Comparison of ENCODE assay signal across 16 cellular contexts in the genomic region with DNA sequence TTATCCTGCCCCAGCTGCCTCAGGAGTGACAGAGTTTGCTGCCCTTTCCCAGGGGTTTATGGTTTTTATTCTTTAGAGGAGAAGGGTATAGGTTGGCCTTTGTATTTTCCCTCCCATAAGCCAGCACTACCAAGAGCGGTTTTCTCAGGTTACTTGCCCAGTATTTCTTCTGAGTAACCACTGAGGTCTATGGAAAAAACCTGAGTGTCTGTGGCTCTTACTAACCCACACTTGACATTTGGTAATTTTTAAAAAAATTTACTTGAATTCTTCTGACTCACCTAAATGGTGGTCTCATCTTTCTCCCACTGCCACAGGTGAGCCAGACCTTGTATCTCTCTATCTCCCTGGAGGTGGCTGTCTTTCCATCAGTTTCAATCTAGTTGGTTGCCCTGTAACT. TPM values are rescaled to one million over a fixed set of nuclear protein-coding genes. Genes with fewer than 3 reads are reported as not detected.
DNase-seq lines count a peak whose midpoint lies in the region; ATAC-seq and TF ChIP-seq lines count a peak whose summit lies in the region.
"Had no signal": no experiment of that assay in that cellular context is flagged by ENCODE, and none has a peak within 500 bp of the region (broad histone marks: within the 10 kb centered on the region; RNA-seq: fewer than 3 reads in every experiment).

No MANE protein-coding gene starts in this region.

- H3K9ac ChIP-seq in trophoblast cell (ENCODE audit: low read length), result no peak overlapping the region
- H3K9ac ChIP-seq: BLaER1 treated with 17β-estradiol and CSF1 and Interleukin-3, amounts not matched to agents 10 nM and 100 nM had no signal

- no peak overlapping the region for H3K18ac ChIP-seq in trophoblast cell (ENCODE audit: low read length)

- peaks cover 9% of the 10 kb centered on the region for H3K79me1 ChIP-seq in trophoblast cell (ENCODE audit: low read length)

- H3K9me3 ChIP-seq in CD4-positive, CD25-positive, alpha-beta regulatory T cell (ENCODE audit: control insufficient read depth in 2 of 2, low read length in 2 of 2), result no peaks in the 10 kb centered on the region
- no peaks in the 10 kb centered on the region for H3K9me3 ChIP-seq in CD4-positive, alpha-beta memory T cell (ENCODE audit: control insufficient read depth in 1 of 2, low read length in 2 of 2)
- H3K9me3 ChIP-seq in trophoblast cell (ENCODE audit: insufficient read depth, low read depth, low read length), result no peaks in the 10 kb centered on the region
- H3K9me3 ChIP-seq: BLaER1 treated with 17β-estradiol and CSF1 and Interleukin-3, amounts not matched to agents 10 nM and 100 nM; Peyer's patch had no signal

- CTCF ChIA-PET in CD4-positive, alpha-beta memory T cell (lab: Charles Lee; ENCODE audit: partially characterized antibody), result interaction anchor here (3.8 to 25.3 kb wide), 2 partner anchors 22 to 58 kb away, joined by 15 to 680 read pairs; no protein-coding TSS in a partner anchor

- H3K27ac Mint-ChIP-seq in CD4-positive, CD25-positive, alpha-beta regulatory T cell, result peak overlapping the region; percentile 71 to 97 (median 93)
- H3K27ac Mint-ChIP-seq in CD4-positive, alpha-beta memory T cell, result peak overlapping the region; percentile 84 to 99 (median 97)
- peak overlapping the region; percentile 85 for H3K27ac Mint-ChIP-seq in activated T-helper 1 cell treated with anti-CD3 and anti-CD28 coated beads, Interleukin-12 subunit alpha, Interleukin-12 subunit beta, Interleukin-2, Interleukin-4 antibody, amounts not matched to agents 30 ng/mL and 10 ng/mL and 1 ng/mL, durations not matched to agents 14 hours and 24 hours and 36 hours
- no peak overlapping the region for H3K27ac Mint-ChIP-seq in type B pancreatic cell
- H3K27ac Mint-ChIP-seq: WTC11 had no signal

- no peak overlapping the region for H3K23ac ChIP-seq in trophoblast cell (ENCODE audit: low read length)

- peaks cover 36% of the 10 kb centered on the region for H3K36me3 Mint-ChIP-seq in CD4-positive, CD25-positive, alpha-beta regulatory T cell
- H3K36me3 Mint-ChIP-seq in CD4-positive, alpha-beta memory T cell, result peaks cover 44 to 55% of the 10 kb centered on the region in 2 donors
- peaks cover 63% of the 10 kb centered on the region for H3K36me3 Mint-ChIP-seq in activated T-helper 1 cell treated with anti-CD3 and anti-CD28 coated beads, Interleukin-12 subunit alpha, Interleukin-12 subunit beta, Interleukin-2, Interleukin-4 antibody, amounts not matched to agents 30 ng/mL and 10 ng/mL and 1 ng/mL, durations not matched to agents 14 hours and 24 hours and 36 hours (ENCODE audit: low read depth)
- peaks cover 4% of the 10 kb centered on the region for H3K36me3 Mint-ChIP-seq in type B pancreatic cell

- H3K27ac ChIP-seq in CD4-positive, CD25-positive, alpha-beta regulatory T cell (ENCODE audit: insufficient read depth, low read length, poor library complexity, severe bottlenecking), result peak overlapping the region; percentile 82
- H3K27ac ChIP-seq in CD4-positive, alpha-beta memory T cell (ENCODE audit: low read depth, low read length), result peak overlapping the region; percentile 55
- no peak overlapping the region for H3K27ac ChIP-seq in trophoblast cell (ENCODE audit: low read depth, low read length)
- H3K27ac ChIP-seq: BLaER1 treated with 17β-estradiol and CSF1 and Interleukin-3, amounts not matched to agents 10 nM and 100 nM; Peyer's patch had no signal

- ATAC-seq in CD4-positive, CD25-positive, alpha-beta regulatory T cell (ENCODE audit: low read depth in 2 of 2), result no peak
- no peak for ATAC-seq in HG03159 (IDR thresholded peaks at IDR 0.05; ENCODE audit: unreplicated experiment)
- ATAC-seq: left lobe of liver, WTC11 had no signal

- H3K36me3 ChIP-seq in CD4-positive, CD25-positive, alpha-beta regulatory T cell (ENCODE audit: control insufficient read depth, insufficient read depth, low read length), result peaks cover 14% of the 10 kb centered on the region
- H3K36me3 ChIP-seq in CD4-positive, alpha-beta memory T cell (ENCODE audit: insufficient read depth, low read length), result peaks cover 4% of the 10 kb centered on the region
- H3K36me3 ChIP-seq in trophoblast cell (ENCODE audit: control insufficient read depth in 1 of 2, insufficient read depth in 2 of 2, low read length in 2 of 2), result peaks cover 18 to 30% of the 10 kb centered on the region in 2 experiments

- no peak overlapping the region for H3K4me2 ChIP-seq in trophoblast cell (ENCODE audit: low read length)
- H3K4me2 ChIP-seq: BLaER1 treated with 17β-estradiol and CSF1 and Interleukin-3, amounts not matched to agents 10 nM and 100 nM had no signal

- H2AK5ac ChIP-seq in trophoblast cell (ENCODE audit: low read length), result no peak overlapping the region

- no peaks in the 10 kb centered on the region for H3K27me3 ChIP-seq in CD4-positive, CD25-positive, alpha-beta regulatory T cell (ENCODE audit: control insufficient read depth, insufficient read depth, low read length)
- no peaks in the 10 kb centered on the region for H3K27me3 ChIP-seq in CD4-positive, alpha-beta memory T cell (ENCODE audit: insufficient read depth, low read length)
- H3K27me3 ChIP-seq in trophoblast cell (ENCODE audit: insufficient read depth, low read length), result no peaks in the 10 kb centered on the region
- H3K27me3 ChIP-seq: BLaER1 treated with 17β-estradiol and CSF1 and Interleukin-3, amounts not matched to agents 10 nM and 100 nM; Peyer's patch had no signal

- H3K4me3 Mint-ChIP-seq in CD4-positive, CD25-positive, alpha-beta regulatory T cell, result peak overlapping the region in 3 of 4 donors; percentile 22 to 88 (median 48)
- H3K4me3 Mint-ChIP-seq in CD4-positive, alpha-beta memory T cell, result peak overlapping the region in 5 of 8 donors; percentile 5 to 53 (median 22)
- peak overlapping the region; percentile 34 for H3K4me3 Mint-ChIP-seq in activated T-helper 1 cell treated with anti-CD3 and anti-CD28 coated beads, Interleukin-12 subunit alpha, Interleukin-12 subunit beta, Interleukin-2, Interleukin-4 antibody, amounts not matched to agents 30 ng/mL and 10 ng/mL and 1 ng/mL, durations not matched to agents 14 hours and 24 hours and 36 hours
- H3K4me3 Mint-ChIP-seq in type B pancreatic cell, result no peak overlapping the region
- H3K4me3 Mint-ChIP-seq: WTC11 had no signal

- H2BK120ac ChIP-seq in trophoblast cell (ENCODE audit: insufficient read depth, low read length, poor library complexity), result no peak overlapping the region

- no CpG with 5 or more reads among the region's 1 CpG for WGBS in trophoblast cell (ENCODE audit: extremely low coverage, insufficient coverage, insufficient read length)

- H3K4ac ChIP-seq in trophoblast cell (ENCODE audit: low read depth, low read length), result peak overlapping the region; percentile 14

- H3K4me3 ChIP-seq in CD4-positive, CD25-positive, alpha-beta regulatory T cell (ENCODE audit: low read depth, low read length), result peak overlapping the region; percentile 60
- no peak overlapping the region for H3K4me3 ChIP-seq in CD4-positive, alpha-beta memory T cell (ENCODE audit: low read length in 2 of 2)
- H3K4me3 ChIP-seq in trophoblast cell (ENCODE audit: low read depth, low read length), result no peak overlapping the region
- H3K4me3 ChIP-seq: BLaER1 treated with 17β-estradiol and CSF1 and Interleukin-3, amounts not matched to agents 10 nM and 100 nM; Peyer's patch had no signal

- no peak overlapping the region for H2BK12ac ChIP-seq in trophoblast cell (ENCODE audit: low read length)

- H3K4me1 Mint-ChIP-seq in CD4-positive, CD25-positive, alpha-beta regulatory T cell, result peaks cover 33 to 94% (median 70%) of the 10 kb centered on the region in 4 donors
- H3K4me1 Mint-ChIP-seq in CD4-positive, alpha-beta memory T cell, result peaks cover 60 to 96% (median 77%) of the 10 kb centered on the region in 4 donors
- H3K4me1 Mint-ChIP-seq in activated T-helper 1 cell treated with anti-CD3 and anti-CD28 coated beads, Interleukin-12 subunit alpha, Interleukin-12 subunit beta, Interleukin-2, Interleukin-4 antibody, amounts not matched to agents 30 ng/mL and 10 ng/mL and 1 ng/mL, durations not matched to agents 14 hours and 24 hours and 36 hours (ENCODE audit: low read depth), result peaks cover 85% of the 10 kb centered on the region
- H3K4me1 Mint-ChIP-seq in type B pancreatic cell (ENCODE audit: unreplicated experiment), result peaks cover 21% of the 10 kb centered on the region

- H2BK5ac ChIP-seq in trophoblast cell (ENCODE audit: low read depth, low read length, poor library complexity), result no peak overlapping the region

- H3K27me3 Mint-ChIP-seq in CD4-positive, CD25-positive, alpha-beta regulatory T cell, result no peaks in the 10 kb centered on the region
- H3K27me3 Mint-ChIP-seq in CD4-positive, alpha-beta memory T cell, result no peaks in the 10 kb centered on the region
- H3K27me3 Mint-ChIP-seq in activated T-helper 1 cell treated with anti-CD3 and anti-CD28 coated beads, Interleukin-12 subunit alpha, Interleukin-12 subunit beta, Interleukin-2, Interleukin-4 antibody, amounts not matched to agents 30 ng/mL and 10 ng/mL and 1 ng/mL, durations not matched to agents 14 hours and 24 hours and 36 hours (ENCODE audit: insufficient read depth), result no peaks in the 10 kb centered on the region
- H3K27me3 Mint-ChIP-seq in type B pancreatic cell, result no peaks in the 10 kb centered on the region

- H3K4me1 ChIP-seq in CD4-positive, CD25-positive, alpha-beta regulatory T cell (ENCODE audit: control insufficient read depth, insufficient read depth, low read length, poor library complexity, severe bottlenecking), result peaks cover 99% of the 10 kb centered on the region
- H3K4me1 ChIP-seq in CD4-positive, alpha-beta memory T cell (ENCODE audit: insufficient read depth, low read length), result peaks cover 99% of the 10 kb centered on the region
- H3K4me1 ChIP-seq in trophoblast cell (ENCODE audit: control insufficient read depth in 1 of 2, insufficient read depth in 2 of 2, low read length in 2 of 2), result peaks cover 6 to 10% of the 10 kb centered on the region in 2 experiments

- intact Hi-C loops in CD4-positive, alpha-beta memory T cell (cut with micrococcal nuclease), result no loop called here
- intact Hi-C loops in activated T-helper 1 cell treated with anti-CD3 and anti-CD28 coated beads, Interleukin-12 subunit alpha, Interleukin-12 subunit beta, Interleukin-2, Interleukin-4 antibody, amounts not matched to agents 30 ng/mL and 10 ng/mL and 1 ng/mL, durations not matched to agents 14 hours and 24 hours and 36 hours (cut with micrococcal nuclease), result loop anchor here (1.0 kb wide), 1 partner anchor 16 kb away; no protein-coding TSS in a partner anchor

- H4K8ac ChIP-seq in trophoblast cell (ENCODE audit: low read depth, low read length), result peak overlapping the region; percentile 19

- H4K12ac ChIP-seq in trophoblast cell (ENCODE audit: low read depth, low read length), result no peak overlapping the region

- DNase-seq in CD4-positive, CD25-positive, alpha-beta regulatory T cell, result no peak
- no peak for DNase-seq in CD4-positive, alpha-beta memory T cell
- DNase-seq in activated T-helper 1 cell treated with anti-CD3 and anti-CD28 coated beads, Interleukin-12 subunit alpha, Interleukin-12 subunit beta, Interleukin-2, Interleukin-4 antibody, amounts not matched to agents 30 ng/mL and 10 ng/mL and 1 ng/mL, durations not matched to agents 14 hours and 24 hours and 36 hours (ENCODE audit: low spot score), result no peak
- DNase-seq in trophoblast cell (no peak), ecto neural progenitor cell (ENCODE audit: low spot score) (no peak), type B pancreatic cell (ENCODE audit: extremely low spot score, unreplicated experiment) (no peak)
- DNase-seq: activated gamma-delta T cell; DMS79; NCI-H69; Peyer's patch; stimulated activated CD4-positive, alpha-beta T cell treated with anti-CD3 and anti-CD28 coated beads, Interleukin-12 subunit alpha, Interleukin-12 subunit beta, amount 100 ng/mL, for 4 hours; SW 1271 had no signal

- TF ChIP-seq CTCF in type B pancreatic cell (conservative IDR thresholded peaks at IDR 0.05), result no peak

- H3K79me2 ChIP-seq in trophoblast cell (ENCODE audit: control insufficient read depth, insufficient read depth, low read length, poor library complexity), result peaks cover 8% of the 10 kb centered on the region

- POLR2A ChIA-PET in CD4-positive, alpha-beta memory T cell (lab: Charles Lee; ENCODE audit: partially characterized antibody), result interaction anchor here (0.7 to 44.5 kb wide), 3 partner anchors 24 to 270 kb away, joined by 3 to 1508 read pairs (median 4); a partner anchor contains a TSS

- H2AFZ ChIP-seq in trophoblast cell (ENCODE audit: insufficient read depth, low read length, poor library complexity), result no peak overlapping the region

- no peaks in the 10 kb centered on the region for H3K9me3 Mint-ChIP-seq in CD4-positive, CD25-positive, alpha-beta regulatory T cell
- H3K9me3 Mint-ChIP-seq in CD4-positive, alpha-beta memory T cell, result peaks cover 0 to under 1% (median 0%) of the 10 kb centered on the region in 8 donors
- H3K9me3 Mint-ChIP-seq in activated T-helper 1 cell treated with anti-CD3 and anti-CD28 coated beads, Interleukin-12 subunit alpha, Interleukin-12 subunit beta, Interleukin-2, Interleukin-4 antibody, amounts not matched to agents 30 ng/mL and 10 ng/mL and 1 ng/mL, durations not matched to agents 14 hours and 24 hours and 36 hours, result no peaks in the 10 kb centered on the region
- no peaks in the 10 kb centered on the region for H3K9me3 Mint-ChIP-seq in type B pancreatic cell
- H3K9me3 Mint-ChIP-seq: WTC11 had no signal

- no peak overlapping the region for H3K14ac ChIP-seq in trophoblast cell (ENCODE audit: low read length)

- H4K91ac ChIP-seq in trophoblast cell (ENCODE audit: low read depth, low read length), result no peak overlapping the region

RNA-seq across cellular contexts. Expression of a gene that starts 6.0 kb away (rescaled TPM):
- 141 TPM for total RNA-seq in CD4-positive, CD25-positive, alpha-beta regulatory T cell
- 10 to 100 TPM; 10.7 to 21.4 (median 17.4) TPM for polyA plus RNA-seq in CD4-positive, CD25-positive, alpha-beta regulatory T cell
- total RNA-seq in CD4-positive, alpha-beta memory T cell, result 100 to 1,000 TPM; 190 to 194 TPM
- 10 to 100 TPM; 14.4 to 21.1 TPM for polyA plus RNA-seq in CD4-positive, alpha-beta memory T cell
- 139 and 143 TPM in 2 replicates for total RNA-seq in activated T-helper 1 cell treated with anti-CD3 and anti-CD28 coated beads, Interleukin-12 subunit alpha, Interleukin-12 subunit beta, Interleukin-2, Interleukin-4 antibody, amounts not matched to agents 30 ng/mL and 10 ng/mL and 1 ng/mL, durations not matched to agents 14 hours and 24 hours and 36 hours
- 65.1 and 75.5 TPM in 2 replicates for polyA plus RNA-seq in trophoblast cell (2013)
- total RNA-seq in type B pancreatic cell (ENCODE audit: low replicate concordance), result 41.1 and 47.3 TPM in 2 replicates

RNA-seq across cellular contexts. Expression of a gene that starts 25.2 kb away (rescaled TPM):
- 9.4 TPM for total RNA-seq in CD4-positive, CD25-positive, alpha-beta regulatory T cell
- 10 to 100 TPM in 1 of 4 donors, 1 to 10 TPM in 3; 7.5 to 10.3 (median 8.8) TPM for polyA plus RNA-seq in CD4-positive, CD25-positive, alpha-beta regulatory T cell
- total RNA-seq in CD4-positive, alpha-beta memory T cell, result 10 to 100 TPM; 12.0 to 13.3 TPM
- 10 to 100 TPM in 1 of 2 donors, 1 to 10 TPM in 1; 6.6 to 10.8 TPM for polyA plus RNA-seq in CD4-positive, alpha-beta memory T cell
- total RNA-seq in activated T-helper 1 cell treated with anti-CD3 and anti-CD28 coated beads, Interleukin-12 subunit alpha, Interleukin-12 subunit beta, Interleukin-2, Interleukin-4 antibody, amounts not matched to agents 30 ng/mL and 10 ng/mL and 1 ng/mL, durations not matched to agents 14 hours and 24 hours and 36 hours, result 8.6 and 8.8 TPM in 2 replicates
- polyA plus RNA-seq in trophoblast cell (2013), result 22.1 and 24.6 TPM in 2 replicates
- total RNA-seq in type B pancreatic cell (ENCODE audit: low replicate concordance), result 20.1 and 22.1 TPM in 2 replicates

RNA-seq across cellular contexts. Expression of a gene that starts 34.4 kb away (rescaled TPM):
- not detected for total RNA-seq in CD4-positive, CD25-positive, alpha-beta regulatory T cell
- under 1 TPM; 0.10 to 0.99 (median 0.33) TPM for polyA plus RNA-seq in CD4-positive, CD25-positive, alpha-beta regulatory T cell
- under 1 TPM; 0.14 to 0.26 TPM for total RNA-seq in CD4-positive, alpha-beta memory T cell
- under 1 TPM in 1 of 2 donors, not detected in 1; 0.64 TPM for polyA plus RNA-seq in CD4-positive, alpha-beta memory T cell
- 0.10 and 0.12 TPM in 2 replicates for total RNA-seq in activated T-helper 1 cell treated with anti-CD3 and anti-CD28 coated beads, Interleukin-12 subunit alpha, Interleukin-12 subunit beta, Interleukin-2, Interleukin-4 antibody, amounts not matched to agents 30 ng/mL and 10 ng/mL and 1 ng/mL, durations not matched to agents 14 hours and 24 hours and 36 hours
- polyA plus RNA-seq in trophoblast cell (2013), result 30.4 and 31.7 TPM in 2 replicates
- 65.6 and 150 TPM in 2 replicates for total RNA-seq in type B pancreatic cell (ENCODE audit: low replicate concordance)

RNA-seq across cellular contexts. Expression of a gene that starts 40.4 kb away (rescaled TPM):
- 38.4 TPM for total RNA-seq in CD4-positive, CD25-positive, alpha-beta regulatory T cell
- 10 to 100 TPM; 23.7 to 28.0 (median 26.8) TPM for polyA plus RNA-seq in CD4-positive, CD25-positive, alpha-beta regulatory T cell
- total RNA-seq in CD4-positive, alpha-beta memory T cell, result 10 to 100 TPM; 51.9 to 55.8 TPM
- polyA plus RNA-seq in CD4-positive, alpha-beta memory T cell, result 10 to 100 TPM; 22.4 to 25.2 TPM
- 26.5 and 27.6 TPM in 2 replicates for total RNA-seq in activated T-helper 1 cell treated with anti-CD3 and anti-CD28 coated beads, Interleukin-12 subunit alpha, Interleukin-12 subunit beta, Interleukin-2, Interleukin-4 antibody, amounts not matched to agents 30 ng/mL and 10 ng/mL and 1 ng/mL, durations not matched to agents 14 hours and 24 hours and 36 hours
- polyA plus RNA-seq in trophoblast cell (2013), result 8.8 and 9.9 TPM in 2 replicates
- 17.3 and 21.7 TPM in 2 replicates for total RNA-seq in type B pancreatic cell (ENCODE audit: low replicate concordance)

RNA-seq across cellular contexts. Expression of a gene that starts 40.5 kb away (rescaled TPM):
- 53.8 TPM for total RNA-seq in CD4-positive, CD25-positive, alpha-beta regulatory T cell
- 10 to 100 TPM; 32.4 to 34.8 (median 34.1) TPM for polyA plus RNA-seq in CD4-positive, CD25-positive, alpha-beta regulatory T cell
- 100 to 1,000 TPM in 1 of 2 experiments, 10 to 100 TPM in 1; 98.4 to 104 TPM for total RNA-seq in CD4-positive, alpha-beta memory T cell
- 10 to 100 TPM; 28.3 to 30.6 TPM for polyA plus RNA-seq in CD4-positive, alpha-beta memory T cell
- 80.6 and 85.2 TPM in 2 replicates for total RNA-seq in activated T-helper 1 cell treated with anti-CD3 and anti-CD28 coated beads, Interleukin-12 subunit alpha, Interleukin-12 subunit beta, Interleukin-2, Interleukin-4 antibody, amounts not matched to agents 30 ng/mL and 10 ng/mL and 1 ng/mL, durations not matched to agents 14 hours and 24 hours and 36 hours
- polyA plus RNA-seq in trophoblast cell (2013), result 32.7 and 33.3 TPM in 2 replicates
- total RNA-seq in type B pancreatic cell (ENCODE audit: low replicate concordance), result 39.1 and 66.9 TPM in 2 replicates

Comparison
In these comparisons a context has a peak if more than half of its experiments do, and no peak if none do; other contexts are left out.
1. RNA of a gene that starts 34.4 kb away (total RNA-seq): 65.6 to 150 TPM in type B pancreatic cell; 0.14 to 0.26 TPM in CD4-positive, alpha-beta memory T cell, 0.10 to 0.12 TPM in activated T-helper 1 cell treated with anti-CD3 and anti-CD28 coated beads, Interleukin-12 subunit alpha, Interleukin-12 subunit beta, Interleukin-2, Interleukin-4 antibody, amounts not matched to agents 30 ng/mL and 10 ng/mL and 1 ng/mL, durations not matched to agents 14 hours and 24 hours and 36 hours and not detected in CD4-positive, CD25-positive, alpha-beta regulatory T cell (single experiment); every median in the first group is over 10 times any median in the second.